In the genomic region with DNA sequence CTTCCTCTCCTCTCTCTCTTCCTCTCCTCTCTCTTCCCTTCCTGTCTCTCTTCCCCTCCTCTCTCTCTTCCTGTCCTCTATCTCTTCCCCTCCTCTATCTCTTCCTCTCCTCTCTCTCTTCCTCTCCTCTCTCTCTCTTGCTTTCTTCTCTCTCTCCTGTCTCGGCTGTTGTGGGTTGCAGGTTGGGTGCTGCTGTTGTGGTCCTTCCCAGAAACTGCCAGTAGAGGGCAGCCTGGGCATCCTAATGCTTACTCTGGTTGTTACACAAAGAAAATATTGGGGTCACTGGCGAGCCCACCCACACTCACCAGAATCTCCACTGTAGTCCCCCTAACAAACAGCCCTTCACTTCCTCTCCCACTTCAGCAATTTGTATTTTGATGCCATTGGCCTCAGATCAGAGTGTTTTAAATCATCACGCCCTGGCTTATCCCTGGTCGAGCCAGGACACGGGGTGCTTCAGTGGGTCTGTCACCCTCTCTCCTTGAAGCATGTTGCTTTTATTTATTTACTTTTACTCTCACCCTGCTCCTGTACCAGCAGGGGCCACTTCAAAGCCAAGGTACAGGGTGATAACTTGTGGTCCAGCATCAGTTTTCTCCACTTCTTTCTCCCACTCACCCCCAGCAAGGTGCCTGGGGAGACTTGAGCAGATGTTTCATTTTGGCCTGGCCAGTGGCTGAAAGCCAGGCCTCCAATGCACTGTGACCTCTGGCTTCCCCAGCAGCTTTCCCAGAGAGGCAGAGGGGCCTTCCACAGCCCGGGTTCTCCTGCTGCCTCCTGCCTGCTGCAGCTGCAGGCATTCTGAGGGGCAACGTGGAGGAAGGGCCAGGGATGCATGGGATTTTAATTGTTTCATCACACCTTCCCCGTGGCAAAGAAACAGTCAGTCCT, we compare ENCODE assay signal across 1 cellular context.
TF ChIP-seq lines count a peak whose summit lies in the region.

No MANE protein-coding gene starts in this region.

TF ChIP-seq in GM12878, 131 proteins besides CTCF, POLR2A, EP300 and RAD21:
- TF ChIP-seq MYC (IDR thresholded peaks at IDR 0.05; ENCODE audit: insufficient read depth, insufficient read length, insufficient replicate concordance, low read length, severe bottlenecking) = no peak
- no peak for TF ChIP-seq HCFC1 (IDR thresholded peaks at IDR 0.05; ENCODE audit: low read length)
- TF ChIP-seq CBX5 (IDR thresholded peaks at IDR 0.05; ENCODE audit: low read depth) = no peak
- no peak for TF ChIP-seq YBX1 (IDR thresholded peaks at IDR 0.05)
- TF ChIP-seq POLR2AphosphoS2 (IDR thresholded peaks at IDR 0.05; ENCODE audit: low read depth, low read length) = no peak
- peak; percentile 65; the same call in 1 of the 2 replicates for TF ChIP-seq SMC3 (IDR thresholded peaks at IDR 0.05; ENCODE audit: borderline replicate concordance, low read length)
- TF ChIP-seq SMARCA5 (IDR thresholded peaks at IDR 0.05) = no peak
- peak; percentile 19; the same call in 1 of the 2 replicates for TF ChIP-seq RUNX3 (IDR thresholded peaks at IDR 0.05; ENCODE audit: low read length)
- TF ChIP-seq NFYA (IDR thresholded peaks at IDR 0.05; ENCODE audit: borderline replicate concordance, low read depth, low read length) = no peak
- 0 out of 2 replicates have a peak, but pooled peaks have one; percentile 38 for TF ChIP-seq NBN (IDR thresholded peaks at IDR 0.05)
- no peak for TF ChIP-seq KAT2A (conservative IDR thresholded peaks at IDR 0.05; ENCODE audit: control insufficient read depth, low read depth, low read length)
- TF ChIP-seq RBBP5 (conservative IDR thresholded peaks at IDR 0.05) = no peak
- TF ChIP-seq MTA2 (IDR thresholded peaks at IDR 0.05; ENCODE audit: low read depth) = no peak
- no peak for TF ChIP-seq MEF2A (IDR thresholded peaks at IDR 0.05; ENCODE audit: insufficient read depth, low read depth, low read length)
- TF ChIP-seq, protein P1, sequence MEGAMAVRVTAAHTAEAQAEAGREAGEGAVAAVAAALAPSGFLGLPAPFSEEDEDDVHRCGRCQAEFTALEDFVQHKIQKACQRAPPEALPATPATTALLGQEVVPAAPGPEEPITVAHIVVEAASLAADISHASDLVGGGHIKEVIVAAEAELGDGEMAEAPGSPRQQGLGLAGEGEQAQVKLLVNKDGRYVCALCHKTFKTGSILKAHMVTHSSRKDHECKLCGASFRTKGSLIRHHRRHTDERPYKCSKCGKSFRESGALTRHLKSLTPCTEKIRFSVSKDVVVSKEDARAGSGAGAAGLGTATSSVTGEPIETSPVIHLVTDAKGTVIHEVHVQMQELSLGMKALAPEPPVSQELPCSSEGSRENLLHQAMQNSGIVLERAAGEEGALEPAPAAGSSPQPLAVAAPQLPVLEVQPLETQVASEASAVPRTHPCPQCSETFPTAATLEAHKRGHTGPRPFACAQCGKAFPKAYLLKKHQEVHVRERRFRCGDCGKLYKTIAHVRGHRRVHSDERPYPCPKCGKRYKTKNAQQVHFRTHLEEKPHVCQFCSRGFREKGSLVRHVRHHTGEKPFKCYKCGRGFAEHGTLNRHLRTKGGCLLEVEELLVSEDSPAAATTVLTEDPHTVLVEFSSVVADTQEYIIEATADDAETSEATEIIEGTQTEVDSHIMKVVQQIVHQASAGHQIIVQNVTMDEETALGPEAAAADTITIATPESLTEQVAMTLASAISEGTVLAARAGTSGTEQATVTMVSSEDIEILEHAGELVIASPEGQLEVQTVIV (IDR thresholded peaks at IDR 0.05; ENCODE audit: borderline replicate concordance, partially characterized antibody) = peak; percentile 22
- TF ChIP-seq NR2C2 (IDR thresholded peaks at IDR 0.05; ENCODE audit: borderline replicate concordance, control insufficient read depth, insufficient read length, low read depth) = no peak
